Comparison of ENCODE assay signal across 9 cellular contexts in genomic region chr18:76490040-76490439, GRCh38. TPM values are rescaled to one million over a fixed set of nuclear protein-coding genes. Genes with fewer than 3 reads are reported as not detected.
DNase-seq lines count a peak whose midpoint lies in the region; ATAC-seq and TF ChIP-seq lines count a peak whose summit lies in the region.
"Had no signal": no experiment of that assay in that cellular context is flagged by ENCODE, and none has a peak within 500 bp of the region (broad histone marks: within the 10 kb centered on the region; RNA-seq: fewer than 3 reads in every experiment).

No MANE protein-coding gene starts in this region.

- in situ Hi-C loops in astrocyte of the cerebellum (cut with HindIII; ENCODE audit: low sequenced_read_pairs) = no loop called here

- no peaks in the 10 kb centered on the region for H3K27me3 ChIP-seq in heart left ventricle
- H3K27me3 ChIP-seq in lower lobe of right lung (ENCODE audit: low read depth) = no peaks in the 10 kb centered on the region

- H3K27ac ChIP-seq in heart left ventricle (peak overlapping the region in 6 of 12 donors; percentile 49 to 92 (median 90)), lower lobe of right lung (peak overlapping the region; percentile 79), urinary bladder (ENCODE audit: low read depth) (no peak overlapping the region)

- no peaks in the 10 kb centered on the region for H3K36me3 ChIP-seq in heart left ventricle
- no peaks in the 10 kb centered on the region for H3K36me3 ChIP-seq in lower lobe of right lung
- H3K36me3 ChIP-seq in urinary bladder (ENCODE audit: insufficient read depth) = no peaks in the 10 kb centered on the region

- ATAC-seq in heart left ventricle (no peak), Right ventricle myocardium superior (ENCODE audit: poor library complexity) (no peak), lower lobe of right lung (no peak), HG02938 (IDR thresholded peaks at IDR 0.05; ENCODE audit: unreplicated experiment) (no peak), HG03108 (IDR thresholded peaks at IDR 0.05; ENCODE audit: unreplicated experiment) (no peak), GM19395 (IDR thresholded peaks at IDR 0.05; ENCODE audit: unreplicated experiment) (no peak)

- TF ChIP-seq CTCF in heart left ventricle (IDR thresholded peaks at IDR 0.05) (no peak), astrocyte of the cerebellum (IDR thresholded peaks at IDR 0.05; ENCODE audit: low read depth, low read length, missing control alignments) (no peak), lower lobe of right lung (IDR thresholded peaks at IDR 0.05) (no peak)

- no peak for DNase-seq in heart left ventricle
- no peak for DNase-seq in Right ventricle myocardium superior
- DNase-seq in astrocyte of the cerebellum (ENCODE audit: low read depth) = no peak
- DNase-seq in lower lobe of right lung = no peak
- DNase-seq: hippocampal formation had no signal

- H3K9me3 ChIP-seq in heart left ventricle = no peaks in the 10 kb centered on the region
- H3K9me3 ChIP-seq in lower lobe of right lung = no peaks in the 10 kb centered on the region

- TF ChIP-seq POLR2A in heart left ventricle (IDR thresholded peaks at IDR 0.05) = no peak

- 53 to 65% (median 62%) methylated on average over 5 of the region's 5 CpGs for WGBS in heart left ventricle, 4 donors
- WGBS in urinary bladder = 51% methylated on average over 5 of the region's 5 CpGs

- intact Hi-C loops in heart left ventricle (cut with DNase I) (loop anchor here in 7 of 10 donors (2.0 to 10.0 kb wide), 8 partner anchors 38 to 195 kb away; no protein-coding TSS in a partner anchor), Right ventricle myocardium superior (cut with DNase I) (loop anchor here (5.0 kb wide), 1 partner anchor 38 kb away; no protein-coding TSS in a partner anchor), lower lobe of right lung (cut with DNase I) (no loop called here)

- H3K4me1 ChIP-seq in heart left ventricle (peaks cover 0 to 66% (median 30%) of the 10 kb centered on the region in 12 donors), lower lobe of right lung (peaks cover 36% of the 10 kb centered on the region), urinary bladder (ENCODE audit: insufficient read depth) (no peaks in the 10 kb centered on the region)

- H3K4me3 ChIP-seq in heart left ventricle = peak overlapping the region in 9 of 12 donors; percentile 71 to 86 (median 83)
- H3K4me3 ChIP-seq in astrocyte of the cerebellum (ENCODE audit: low read depth, low read length) = peak overlapping the region; percentile 83
- peak overlapping the region; percentile 85 for H3K4me3 ChIP-seq in lower lobe of right lung
- peak overlapping the region; percentile 98 for H3K4me3 ChIP-seq in urinary bladder (ENCODE audit: low read depth, low read length)

RNA-seq across cellular contexts. Expression of gene ZNF516, which starts 5.0 kb away (rescaled TPM):
- total RNA-seq in heart left ventricle (10 to 100 TPM; 10.1 to 24.8 (median 14.6) TPM), Right ventricle myocardium superior (12.6 TPM), lower lobe of right lung (28.8 TPM), urinary bladder (30.5 TPM)
- polyA plus RNA-seq in heart left ventricle (1 to 10 TPM; 4.8 to 4.9 TPM), urinary bladder (16.1 TPM)
